34 cellular contexts compared by ENCODE assay signal in genomic region chr7:155877167-155877566, GRCh38.
"Had no signal": no experiment of that assay in that cellular context is flagged by ENCODE, and none has a peak within 500 bp of the region (broad histone marks: within the 10 kb centered on the region; RNA-seq: fewer than 3 reads in every experiment).

No MANE protein-coding gene starts in this region.

- H3K4me3 ChIP-seq: adrenal gland, ascending aorta, body of pancreas, breast epithelium, cardiac muscle cell had no signal

- H3K27ac ChIP-seq: adrenal gland, ascending aorta, body of pancreas, brain microvascular endothelial cell, breast epithelium, cardiac muscle cell had no signal

- ATAC-seq: activated naive CD4-positive, alpha-beta T cell treated with anti-CD3 and anti-CD28 coated beads, Interleukin-2, amount 50 U/mL, for 72 hours; activated naive CD8-positive, alpha-beta T cell treated with anti-CD3 and anti-CD28 coated beads, Interleukin-2, amount 50 U/mL, for 24 hours; activated T-cell treated with anti-CD3 and anti-CD28 coated beads, Interleukin-2, amount 50 U/mL, for 4 hours; activated T-cell treated with anti-CD3 and anti-CD28 coated beads, Interleukin-2, amount 50 U/mL, for 72 hours; activated T-helper 17 cell treated with anti-CD3 and anti-CD28 coated beads, Interleukin-2, amount 50 U/mL, for 72 hours; body of pancreas had no signal

- H3K27me3 ChIP-seq: adrenal gland, ascending aorta, body of pancreas, brain microvascular endothelial cell, breast epithelium, cardiac muscle cell had no signal

- H3K9me3 ChIP-seq: adrenal gland, ascending aorta, body of pancreas, breast epithelium had no signal

- H3K36me3 ChIP-seq: adrenal gland, ascending aorta, brain microvascular endothelial cell, breast epithelium, cardiac muscle cell had no signal

- H3K4me1 ChIP-seq: adrenal gland, ascending aorta, body of pancreas, breast epithelium had no signal

- FAIRE-seq: astrocyte, bronchial epithelial cell had no signal

- DNase-seq: activated effector memory CD4-positive, alpha-beta T cell treated with anti-CD3 and anti-CD28 coated beads, Interleukin-2, amount 50 U/mL, for 16 hours; activated effector memory CD4-positive, alpha-beta T cell treated with Interleukin-2 at 50 U/mL for 16 hours; activated gamma-delta T cell; activated gamma-delta T cell treated with Interleukin-2 at 50 U/mL for 16 hours; activated naive CD4-positive, alpha-beta T cell; activated naive CD4-positive, alpha-beta T cell treated with anti-CD3 and anti-CD28 coated beads for 36 hours; activated naive CD4-positive, alpha-beta T cell treated with anti-CD3 and anti-CD28 coated beads, Interleukin-2, amount 10 ng/mL, durations not matched to agents 7 days and 5 days; activated naive CD4-positive, alpha-beta T cell treated with anti-CD3 and anti-CD28 coated beads, Interleukin-2, amount 50 U/mL, for 16 hours; activated naive CD4-positive, alpha-beta T cell treated with Interleukin-2 at 50 U/mL for 16 hours; activated naive CD8-positive, alpha-beta T cell treated with anti-CD3 and anti-CD28 coated beads for 36 hours; activated naive CD8-positive, alpha-beta T cell treated with anti-CD3 and anti-CD28 coated beads, Interleukin-2, amount 10 ng/mL, durations not matched to agents 7 days and 5 days; activated naive CD8-positive, alpha-beta T cell treated with anti-CD3 and anti-CD28 coated beads, Interleukin-2, amount 50 U/mL, for 24 hours; activated T-cell treated with anti-CD3 and anti-CD28 coated beads, Interleukin-2, amount 50 U/mL, for 1 hour; activated T-cell treated with anti-CD3 and anti-CD28 coated beads, Interleukin-2, amount 50 U/mL, for 24 hours; activated T-cell treated with anti-CD3 and anti-CD28 coated beads, Interleukin-2, amount 50 U/mL, for 4 hours; activated T-cell treated with anti-CD3 and anti-CD28 coated beads, Interleukin-2, amount 50 U/mL, for 48 hours; activated T-cell treated with anti-CD3 and anti-CD28 coated beads, Interleukin-2, amount 50 U/mL, for 72 hours; amniotic stem cell; amygdala; anterior cingulate cortex; aorta; body of pancreas; brain microvascular endothelial cell; caudate nucleus; central memory CD4-positive, alpha-beta T cell; cerebellar nuclear complex had no signal
